In the genomic region with DNA sequence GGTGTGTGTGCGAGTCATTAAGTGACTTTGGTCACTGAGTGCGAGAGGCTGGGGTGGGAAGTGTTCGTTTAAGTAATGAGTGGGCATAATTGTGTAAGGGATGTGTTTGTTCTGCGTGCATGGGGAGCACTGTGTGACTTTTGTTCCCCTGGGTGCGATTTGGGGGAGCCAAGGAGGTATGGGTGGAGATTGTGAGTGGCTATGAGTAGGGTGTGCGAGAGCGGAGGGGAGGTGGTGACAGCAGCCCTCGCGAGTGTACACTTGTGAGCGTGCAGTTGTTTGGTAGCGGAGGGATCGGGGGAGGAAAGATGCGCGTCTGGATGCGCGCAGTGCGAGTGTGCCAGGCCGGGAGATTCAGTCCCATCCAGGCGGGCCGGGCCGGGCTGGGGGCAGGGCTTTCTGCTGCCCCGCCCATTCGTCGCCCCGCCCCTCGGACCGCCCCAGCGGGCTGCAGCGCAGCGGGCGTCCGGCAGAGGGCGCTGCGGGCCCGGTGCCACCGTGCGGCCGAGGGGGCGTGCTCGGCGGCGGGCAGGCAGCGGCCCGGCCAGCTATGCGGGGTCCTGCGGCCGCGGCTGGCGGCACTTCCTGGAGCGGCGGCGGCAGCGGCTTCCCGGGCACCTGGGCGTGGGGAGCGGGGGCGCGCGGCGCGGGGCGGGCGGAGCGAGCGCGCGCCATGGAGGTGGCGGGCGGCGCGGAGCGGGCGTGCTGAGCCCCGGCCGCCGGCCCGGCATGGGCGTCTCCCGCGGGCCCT, we compare ENCODE assay signal across 1 cellular context.
TF ChIP-seq lines count a peak whose summit lies in the region.

A gene with protein sequence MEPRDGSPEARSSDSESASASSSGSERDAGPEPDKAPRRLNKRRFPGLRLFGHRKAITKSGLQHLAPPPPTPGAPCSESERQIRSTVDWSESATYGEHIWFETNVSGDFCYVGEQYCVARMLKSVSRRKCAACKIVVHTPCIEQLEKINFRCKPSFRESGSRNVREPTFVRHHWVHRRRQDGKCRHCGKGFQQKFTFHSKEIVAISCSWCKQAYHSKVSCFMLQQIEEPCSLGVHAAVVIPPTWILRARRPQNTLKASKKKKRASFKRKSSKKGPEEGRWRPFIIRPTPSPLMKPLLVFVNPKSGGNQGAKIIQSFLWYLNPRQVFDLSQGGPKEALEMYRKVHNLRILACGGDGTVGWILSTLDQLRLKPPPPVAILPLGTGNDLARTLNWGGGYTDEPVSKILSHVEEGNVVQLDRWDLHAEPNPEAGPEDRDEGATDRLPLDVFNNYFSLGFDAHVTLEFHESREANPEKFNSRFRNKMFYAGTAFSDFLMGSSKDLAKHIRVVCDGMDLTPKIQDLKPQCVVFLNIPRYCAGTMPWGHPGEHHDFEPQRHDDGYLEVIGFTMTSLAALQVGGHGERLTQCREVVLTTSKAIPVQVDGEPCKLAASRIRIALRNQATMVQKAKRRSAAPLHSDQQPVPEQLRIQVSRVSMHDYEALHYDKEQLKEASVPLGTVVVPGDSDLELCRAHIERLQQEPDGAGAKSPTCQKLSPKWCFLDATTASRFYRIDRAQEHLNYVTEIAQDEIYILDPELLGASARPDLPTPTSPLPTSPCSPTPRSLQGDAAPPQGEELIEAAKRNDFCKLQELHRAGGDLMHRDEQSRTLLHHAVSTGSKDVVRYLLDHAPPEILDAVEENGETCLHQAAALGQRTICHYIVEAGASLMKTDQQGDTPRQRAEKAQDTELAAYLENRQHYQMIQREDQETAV (plus strand): TSS at position 578 of the 751 bp plus-strand sequence. CDS start 197 bp downstream, outside the sequence.

TF ChIP-seq in K562, 482 proteins besides CTCF, POLR2A, EP300 and RAD21 (continued from another document and continues in another):
- TF ChIP-seq TEAD1 (CRISPR knock-in tag; IDR thresholded peaks at IDR 0.05) (no peak), SMARCA5 (IDR thresholded peaks at IDR 0.05) (peak; percentile 37; the same call in 1 of the 2 replicates), FOS (IDR thresholded peaks at IDR 0.05; ENCODE audit: extremely low read depth, insufficient read length) (no peak), RBFOX2 (IDR thresholded peaks at IDR 0.05; ENCODE audit: low read depth, low read length) (peak; percentile 62), FOXJ3 (CRISPR knock-in tag; IDR thresholded peaks at IDR 0.05) (no peak), ZNF445 (CRISPR knock-in tag; IDR thresholded peaks at IDR 0.05; ENCODE audit: low read depth) (no peak), ZNF239 (CRISPR knock-in tag; IDR thresholded peaks at IDR 0.05) (no peak), MXI1 (IDR thresholded peaks at IDR 0.05; ENCODE audit: low read depth, low read length) (no peak), RBBP5 (IDR thresholded peaks at IDR 0.05; ENCODE audit: borderline replicate concordance, insufficient read depth, low read length, poor library complexity, severe bottlenecking) (no peak), MTA3 (IDR thresholded peaks at IDR 0.05; ENCODE audit: borderline replicate concordance) (no peak), NFIC (IDR thresholded peaks at IDR 0.05) (no peak), SIX5 (IDR thresholded peaks at IDR 0.05; ENCODE audit: borderline replicate concordance in 1 of 2, insufficient read depth in 1 of 2, low read depth in 1 of 2, low read length in 2 of 2) (no peak), ETV5 (CRISPR knock-in tag; IDR thresholded peaks at IDR 0.05; ENCODE audit: low read depth) (no peak), CTBP1 (IDR thresholded peaks at IDR 0.05; ENCODE audit: borderline replicate concordance) (peak; percentile 79; the same call in 1 of the 2 replicates), POLR2B (IDR thresholded peaks at IDR 0.05; ENCODE audit: low read depth, partially characterized antibody) (no peak), ZNF778 (CRISPR knock-in tag; IDR thresholded peaks at IDR 0.05) (no peak), ZBED1 (IDR thresholded peaks at IDR 0.05) (no peak), HMG20A (CRISPR knock-in tag; conservative IDR thresholded peaks at IDR 0.05) (no peak), PHB2 (IDR thresholded peaks at IDR 0.05; ENCODE audit: low read depth) (0 out of 2 replicates have a peak, but pooled peaks have one; percentile 32), ATF1 (CRISPR knock-in tag; IDR thresholded peaks at IDR 0.05) (no peak), ATF1 (tag; IDR thresholded peaks at IDR 0.05) (no peak), NELFE (IDR thresholded peaks at IDR 0.05; ENCODE audit: insufficient read depth, insufficient read length) (no peak), SREBF2 (CRISPR knock-in tag; IDR thresholded peaks at IDR 0.05) (no peak), POLR3G (IDR thresholded peaks at IDR 0.05; ENCODE audit: extremely low read depth, insufficient read length, insufficient replicate concordance) (no peak), ETV1 (tag; conservative IDR thresholded peaks at IDR 0.05; ENCODE audit: low read depth) (no peak), SIN3B (IDR thresholded peaks at IDR 0.05; ENCODE audit: low read depth) (peak; percentile 19; the same call in 1 of the 2 replicates), ZBTB17 (CRISPR knock-in tag; IDR thresholded peaks at IDR 0.05) (no peak), HNRNPK (IDR thresholded peaks at IDR 0.05; ENCODE audit: low read depth, low read length, poor library complexity, severe bottlenecking) (no peak), ZNF217 (CRISPR knock-in tag; IDR thresholded peaks at IDR 0.05) (no peak), MTA2 (IDR thresholded peaks at IDR 0.05; ENCODE audit: low read depth) (no peak), MIER1 (IDR thresholded peaks at IDR 0.05; ENCODE audit: low read depth) (no peak), TARDBP (IDR thresholded peaks at IDR 0.05) (no peak; the same call in 1 of the 2 replicates), NR2C2 (CRISPR knock-in tag; IDR thresholded peaks at IDR 0.05) (no peak), NR2C2 (tag; IDR thresholded peaks at IDR 0.05) (no peak), KDM4B (IDR thresholded peaks at IDR 0.05; ENCODE audit: borderline replicate concordance in 2 of 2, low read depth in 1 of 2) (no peak), POLR3A (IDR thresholded peaks at IDR 0.05; ENCODE audit: borderline replicate concordance, extremely low read depth, insufficient read depth, insufficient read length) (no peak), ZZZ3 (IDR thresholded peaks at IDR 0.05) (no peak), NR4A1 (CRISPR knock-in tag; IDR thresholded peaks at IDR 0.05) (no peak), NR4A1 (tag; IDR thresholded peaks at IDR 0.05) (no peak), ZNF644 (tag; IDR thresholded peaks at IDR 0.05; ENCODE audit: low read depth) (no peak; the same call in 1 of the 2 replicates)
- TF ChIP-seq, protein P1, sequence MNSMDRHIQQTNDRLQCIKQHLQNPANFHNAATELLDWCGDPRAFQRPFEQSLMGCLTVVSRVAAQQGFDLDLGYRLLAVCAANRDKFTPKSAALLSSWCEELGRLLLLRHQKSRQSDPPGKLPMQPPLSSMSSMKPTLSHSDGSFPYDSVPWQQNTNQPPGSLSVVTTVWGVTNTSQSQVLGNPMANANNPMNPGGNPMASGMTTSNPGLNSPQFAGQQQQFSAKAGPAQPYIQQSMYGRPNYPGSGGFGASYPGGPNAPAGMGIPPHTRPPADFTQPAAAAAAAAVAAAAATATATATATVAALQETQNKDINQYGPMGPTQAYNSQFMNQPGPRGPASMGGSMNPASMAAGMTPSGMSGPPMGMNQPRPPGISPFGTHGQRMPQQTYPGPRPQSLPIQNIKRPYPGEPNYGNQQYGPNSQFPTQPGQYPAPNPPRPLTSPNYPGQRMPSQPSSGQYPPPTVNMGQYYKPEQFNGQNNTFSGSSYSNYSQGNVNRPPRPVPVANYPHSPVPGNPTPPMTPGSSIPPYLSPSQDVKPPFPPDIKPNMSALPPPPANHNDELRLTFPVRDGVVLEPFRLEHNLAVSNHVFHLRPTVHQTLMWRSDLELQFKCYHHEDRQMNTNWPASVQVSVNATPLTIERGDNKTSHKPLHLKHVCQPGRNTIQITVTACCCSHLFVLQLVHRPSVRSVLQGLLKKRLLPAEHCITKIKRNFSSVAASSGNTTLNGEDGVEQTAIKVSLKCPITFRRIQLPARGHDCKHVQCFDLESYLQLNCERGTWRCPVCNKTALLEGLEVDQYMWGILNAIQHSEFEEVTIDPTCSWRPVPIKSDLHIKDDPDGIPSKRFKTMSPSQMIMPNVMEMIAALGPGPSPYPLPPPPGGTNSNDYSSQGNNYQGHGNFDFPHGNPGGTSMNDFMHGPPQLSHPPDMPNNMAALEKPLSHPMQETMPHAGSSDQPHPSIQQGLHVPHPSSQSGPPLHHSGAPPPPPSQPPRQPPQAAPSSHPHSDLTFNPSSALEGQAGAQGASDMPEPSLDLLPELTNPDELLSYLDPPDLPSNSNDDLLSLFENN (IDR thresholded peaks at IDR 0.05; ENCODE audit: low read depth in 2 of 2, low read length in 2 of 2): no peak
- TF ChIP-seq, protein P2, sequence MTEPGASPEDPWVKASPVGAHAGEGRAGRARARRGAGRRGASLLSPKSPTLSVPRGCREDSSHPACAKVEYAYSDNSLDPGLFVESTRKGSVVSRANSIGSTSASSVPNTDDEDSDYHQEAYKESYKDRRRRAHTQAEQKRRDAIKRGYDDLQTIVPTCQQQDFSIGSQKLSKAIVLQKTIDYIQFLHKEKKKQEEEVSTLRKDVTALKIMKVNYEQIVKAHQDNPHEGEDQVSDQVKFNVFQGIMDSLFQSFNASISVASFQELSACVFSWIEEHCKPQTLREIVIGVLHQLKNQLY (CRISPR knock-in tag; conservative IDR thresholded peaks at IDR 0.05): no peak
- TF ChIP-seq, protein P3, sequence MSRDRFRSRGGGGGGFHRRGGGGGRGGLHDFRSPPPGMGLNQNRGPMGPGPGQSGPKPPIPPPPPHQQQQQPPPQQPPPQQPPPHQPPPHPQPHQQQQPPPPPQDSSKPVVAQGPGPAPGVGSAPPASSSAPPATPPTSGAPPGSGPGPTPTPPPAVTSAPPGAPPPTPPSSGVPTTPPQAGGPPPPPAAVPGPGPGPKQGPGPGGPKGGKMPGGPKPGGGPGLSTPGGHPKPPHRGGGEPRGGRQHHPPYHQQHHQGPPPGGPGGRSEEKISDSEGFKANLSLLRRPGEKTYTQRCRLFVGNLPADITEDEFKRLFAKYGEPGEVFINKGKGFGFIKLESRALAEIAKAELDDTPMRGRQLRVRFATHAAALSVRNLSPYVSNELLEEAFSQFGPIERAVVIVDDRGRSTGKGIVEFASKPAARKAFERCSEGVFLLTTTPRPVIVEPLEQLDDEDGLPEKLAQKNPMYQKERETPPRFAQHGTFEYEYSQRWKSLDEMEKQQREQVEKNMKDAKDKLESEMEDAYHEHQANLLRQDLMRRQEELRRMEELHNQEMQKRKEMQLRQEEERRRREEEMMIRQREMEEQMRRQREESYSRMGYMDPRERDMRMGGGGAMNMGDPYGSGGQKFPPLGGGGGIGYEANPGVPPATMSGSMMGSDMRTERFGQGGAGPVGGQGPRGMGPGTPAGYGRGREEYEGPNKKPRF (IDR thresholded peaks at IDR 0.05; ENCODE audit: low read depth, low read length): no peak
- TF ChIP-seq, protein P4, sequence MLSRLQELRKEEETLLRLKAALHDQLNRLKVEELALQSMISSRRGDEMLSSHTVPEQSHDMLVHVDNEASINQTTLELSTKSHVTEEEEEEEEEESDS (CRISPR knock-in tag; IDR thresholded peaks at IDR 0.05): no peak
- TF ChIP-seq, protein P5, sequence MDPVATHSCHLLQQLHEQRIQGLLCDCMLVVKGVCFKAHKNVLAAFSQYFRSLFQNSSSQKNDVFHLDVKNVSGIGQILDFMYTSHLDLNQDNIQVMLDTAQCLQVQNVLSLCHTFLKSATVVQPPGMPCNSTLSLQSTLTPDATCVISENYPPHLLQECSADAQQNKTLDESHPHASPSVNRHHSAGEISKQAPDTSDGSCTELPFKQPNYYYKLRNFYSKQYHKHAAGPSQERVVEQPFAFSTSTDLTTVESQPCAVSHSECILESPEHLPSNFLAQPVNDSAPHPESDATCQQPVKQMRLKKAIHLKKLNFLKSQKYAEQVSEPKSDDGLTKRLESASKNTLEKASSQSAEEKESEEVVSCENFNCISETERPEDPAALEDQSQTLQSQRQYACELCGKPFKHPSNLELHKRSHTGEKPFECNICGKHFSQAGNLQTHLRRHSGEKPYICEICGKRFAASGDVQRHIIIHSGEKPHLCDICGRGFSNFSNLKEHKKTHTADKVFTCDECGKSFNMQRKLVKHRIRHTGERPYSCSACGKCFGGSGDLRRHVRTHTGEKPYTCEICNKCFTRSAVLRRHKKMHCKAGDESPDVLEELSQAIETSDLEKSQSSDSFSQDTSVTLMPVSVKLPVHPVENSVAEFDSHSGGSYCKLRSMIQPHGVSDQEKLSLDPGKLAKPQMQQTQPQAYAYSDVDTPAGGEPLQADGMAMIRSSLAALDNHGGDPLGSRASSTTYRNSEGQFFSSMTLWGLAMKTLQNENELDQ (CRISPR knock-in tag; IDR thresholded peaks at IDR 0.05; ENCODE audit: borderline replicate concordance): no peak
- TF ChIP-seq, protein P6, sequence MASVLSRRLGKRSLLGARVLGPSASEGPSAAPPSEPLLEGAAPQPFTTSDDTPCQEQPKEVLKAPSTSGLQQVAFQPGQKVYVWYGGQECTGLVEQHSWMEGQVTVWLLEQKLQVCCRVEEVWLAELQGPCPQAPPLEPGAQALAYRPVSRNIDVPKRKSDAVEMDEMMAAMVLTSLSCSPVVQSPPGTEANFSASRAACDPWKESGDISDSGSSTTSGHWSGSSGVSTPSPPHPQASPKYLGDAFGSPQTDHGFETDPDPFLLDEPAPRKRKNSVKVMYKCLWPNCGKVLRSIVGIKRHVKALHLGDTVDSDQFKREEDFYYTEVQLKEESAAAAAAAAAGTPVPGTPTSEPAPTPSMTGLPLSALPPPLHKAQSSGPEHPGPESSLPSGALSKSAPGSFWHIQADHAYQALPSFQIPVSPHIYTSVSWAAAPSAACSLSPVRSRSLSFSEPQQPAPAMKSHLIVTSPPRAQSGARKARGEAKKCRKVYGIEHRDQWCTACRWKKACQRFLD (CRISPR knock-in tag; IDR thresholded peaks at IDR 0.05): peak; percentile 89; the same call in 1 of the 2 replicates
